ENCODE assay signal across 9 cellular contexts in genomic region chr3:9826815-9827574, GRCh38. TPM values are rescaled to one million over a fixed set of nuclear protein-coding genes. Genes with fewer than 3 reads are reported as not detected.
DNase-seq lines count a peak whose midpoint lies in the region; ATAC-seq, FAIRE-seq and TF ChIP-seq lines count a peak whose summit lies in the region.
"Had no signal": no experiment of that assay in that cellular context is flagged by ENCODE, and none has a peak within 500 bp of the region (broad histone marks: within the 10 kb centered on the region; RNA-seq: fewer than 3 reads in every experiment).

No MANE protein-coding gene starts in this region.

- DNase-seq in A549 (ENCODE audit: low read depth in 1 of 2, low spot score in 1 of 2) (peak; percentile 44 to 69), GM23248 (peak; percentile 33), SKM-1 treated with dmso at 0.1 percent for 144 hours (lab: John Stamatoyannopoulos, UW; ENCODE audit: unreplicated experiment) (peak; percentile 34), foreskin keratinocyte (no peak), G401 (ENCODE audit: low spot score) (no peak)

- no peaks in the 10 kb centered on the region for H3K79me2 ChIP-seq in GM23248 (ENCODE audit: insufficient read depth)
- H3K79me2 ChIP-seq: parathyroid adenoma had no signal

- H3K4me2 ChIP-seq in A549 (no peak overlapping the region), GM23248 (ENCODE audit: unreplicated experiment) (no peak overlapping the region)

- H3K27me3 ChIP-seq in GM23248 (replicated peaks; ENCODE audit: insufficient read depth) (no peaks in the 10 kb centered on the region), foreskin keratinocyte (no peaks in the 10 kb centered on the region)

- FAIRE-seq in A549 (lab: Jason Lieb, UNC): no peak

- peaks cover 7% of the 10 kb centered on the region; the same call in 1 of the 2 replicates for H3K36me3 ChIP-seq in GM23248 (ENCODE audit: low read depth)

- H3K9ac ChIP-seq in GM23248: no peak overlapping the region
- H3K9ac ChIP-seq: parathyroid adenoma had no signal

- H3F3A ChIP-seq in GM23248 (ENCODE audit: insufficient read depth): 0 out of 2 replicates have a peak, but pooled peaks cover 6% of the 10 kb centered on the region

- TF ChIP-seq RAD21 in A549 (conservative IDR thresholded peaks at IDR 0.05 in 1 of 2, IDR thresholded peaks at IDR 0.05 in 1 of 2): peak; percentile 52 to 67

- ATAC-seq in A549: peak; percentile 87 to 93
- ATAC-seq in foreskin keratinocyte: peak; percentile 48
- ATAC-seq in GM18867 (IDR thresholded peaks at IDR 0.05; ENCODE audit: unreplicated experiment): no peak
- no peak for ATAC-seq in GM21737 (IDR thresholded peaks at IDR 0.05; ENCODE audit: unreplicated experiment)
- no peak for ATAC-seq in HG03139 (IDR thresholded peaks at IDR 0.05; ENCODE audit: unreplicated experiment)

- no peaks in the 10 kb centered on the region for H4K20me1 ChIP-seq in GM23248 (ENCODE audit: insufficient read depth)

- H3K4me1 ChIP-seq in A549 (no peaks in the 10 kb centered on the region), GM23248 (ENCODE audit: insufficient read depth) (no peaks in the 10 kb centered on the region), foreskin keratinocyte (no peaks in the 10 kb centered on the region)
- H3K4me1 ChIP-seq: parathyroid adenoma had no signal

- no peak for TF ChIP-seq EP300 in A549 (IDR thresholded peaks at IDR 0.05)

- H3K4me3 ChIP-seq in A549 (no peak overlapping the region), GM23248 (no peak overlapping the region)

- H3K9me2 ChIP-seq in GM23248 (ENCODE audit: insufficient read depth): no peaks in the 10 kb centered on the region

- TF ChIP-seq CTCF in A549 (IDR thresholded peaks at IDR 0.05): peak; percentile 46
- TF ChIP-seq CTCF in foreskin keratinocyte (conservative IDR thresholded peaks at IDR 0.05): peak; percentile 64

- H3K9me3 ChIP-seq in A549: no peaks in the 10 kb centered on the region
- no peaks in the 10 kb centered on the region for H3K9me3 ChIP-seq in GM23248 (ENCODE audit: low read depth)

- POLR2A ChIA-PET in A549 (lab: Yijun Ruan, JAX): interaction anchor here (0.6 to 1.3 kb wide), 2 partner anchors 119 to 323 kb away, joined by 3 to 4 read pairs; no protein-coding TSS in a partner anchor

- in situ Hi-C loops in GM23248 (cut with MboI): no loop called here
- in situ Hi-C loops in G401 (cut with HindIII; ENCODE audit: low sequenced_read_pairs): no loop called here

- TF ChIP-seq POLR2A in A549 (IDR thresholded peaks at IDR 0.05; ENCODE audit: low read length): no peak

- WGBS in A549 (ENCODE audit: missing lambda C conversion rate): 64% methylated on average over 20 of the region's 20 CpGs
- WGBS in GM23248 (ENCODE audit: low coverage in 1 of 2, low lambda C conversion rate in 2 of 2, missing lambda C conversion rate in 2 of 2), 2 experiments: 73 to 79% methylated on average over 20 of the region's 20 CpGs

- H3K27ac ChIP-seq in A549: no peak overlapping the region
- H3K27ac ChIP-seq in GM23248: no peak overlapping the region
- no peak overlapping the region for H3K27ac ChIP-seq in foreskin keratinocyte
- H3K27ac ChIP-seq: parathyroid adenoma had no signal

- CTCF ChIA-PET in A549 (lab: Yijun Ruan, JAX): interaction anchor here (0.6 to 5.2 kb wide), 17 partner anchors 9 to 474 kb away, joined by 3 to 30 read pairs (median 5); no protein-coding TSS in a partner anchor

- H2AFZ ChIP-seq in GM23248: no peak overlapping the region
- H2AFZ ChIP-seq: parathyroid adenoma had no signal

TF ChIP-seq in A549, 52 proteins besides CTCF, POLR2A, EP300 and RAD21:
- TF ChIP-seq SMC3 (IDR thresholded peaks at IDR 0.05): peak; percentile 49; the same call in 2 of the 3 replicates
- TF ChIP-seq, protein P1, sequence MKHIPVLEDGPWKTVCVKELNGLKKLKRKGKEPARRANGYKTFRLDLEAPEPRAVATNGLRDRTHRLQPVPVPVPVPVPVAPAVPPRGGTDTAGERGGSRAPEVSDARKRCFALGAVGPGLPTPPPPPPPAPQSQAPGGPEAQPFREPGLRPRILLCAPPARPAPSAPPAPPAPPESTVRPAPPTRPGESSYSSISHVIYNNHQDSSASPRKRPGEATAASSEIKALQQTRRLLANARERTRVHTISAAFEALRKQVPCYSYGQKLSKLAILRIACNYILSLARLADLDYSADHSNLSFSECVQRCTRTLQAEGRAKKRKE (CRISPR knock-in tag; IDR thresholded peaks at IDR 0.05; ENCODE audit: low read depth): no peak
- no peak for TF ChIP-seq KDM1A (IDR thresholded peaks at IDR 0.05; ENCODE audit: low read depth)
- no peak for TF ChIP-seq SREBF2 (IDR thresholded peaks at IDR 0.05)
- no peak for TF ChIP-seq ESRRA (IDR thresholded peaks at IDR 0.05; ENCODE audit: borderline replicate concordance, low read length)
TF ChIP-seq in A549: peak in this region for 1.

RNA-seq across cellular contexts. Expression of gene RPUSD3, which starts 16.8 kb away (rescaled TPM):
- 38.9 and 47.1 TPM in 2 replicates for polyA plus RNA-seq in A549 (2011; rRNA removed)
- polyA plus RNA-seq in A549 (2012; cell fraction: cytosol; rRNA removed): 61.3 and 76.6 TPM in 2 replicates
- 74.5 and 81.9 TPM in 2 replicates for polyA plus RNA-seq in A549 (2012; cell fraction: nucleus; rRNA removed)
- 42.2 to 45.0 TPM (median 44.5 TPM) in 3 replicates for polyA plus RNA-seq in A549 (2017; fragmentation: RNase III; extraction: RNeasy Plus Mini Kit Qiagen cat#74134 plus additional on column Dnase treatment)
- polyA minus RNA-seq in A549 (2011; rRNA and poly(A)+ RNA removed): 39.0 and 44.1 TPM in 2 replicates
- 32.6 and 39.8 TPM in 2 replicates for total RNA-seq in GM23248 (2014; rRNA removed; shearing (Covaris generic))
- 37.4 and 38.3 TPM in 2 replicates for polyA plus RNA-seq in GM23248 (2016; fragmentation: Nextera tagmentation; extraction: Ambion mirVana)
- 56.4 and 62.2 TPM in 2 replicates for total RNA-seq in foreskin keratinocyte
- 78.4 and 85.1 TPM in 2 replicates for polyA plus RNA-seq in foreskin keratinocyte
- total RNA-seq in G401 (2014; rRNA removed; shearing (Covaris generic)): 82.7 and 98.7 TPM in 2 replicates

RNA-seq across cellular contexts. Expression of gene TTLL3, which starts 16.9 kb away (rescaled TPM):
- 13.0 and 18.1 TPM in 2 replicates for polyA plus RNA-seq in A549 (2011; rRNA removed)
- polyA plus RNA-seq in A549 (2012; cell fraction: cytosol; rRNA removed): 13.6 and 14.1 TPM in 2 replicates
- 115 and 128 TPM in 2 replicates for polyA plus RNA-seq in A549 (2012; cell fraction: nucleus; rRNA removed)
- polyA plus RNA-seq in A549 (2017; fragmentation: RNase III; extraction: RNeasy Plus Mini Kit Qiagen cat#74134 plus additional on column Dnase treatment): 9.9 to 12.8 TPM (median 10.3 TPM) in 3 replicates
- polyA minus RNA-seq in A549 (2011; rRNA and poly(A)+ RNA removed): 23.9 and 25.2 TPM in 2 replicates
- 30.3 and 31.1 TPM in 2 replicates for total RNA-seq in GM23248 (2014; rRNA removed; shearing (Covaris generic))
- polyA plus RNA-seq in GM23248 (2016; fragmentation: Nextera tagmentation; extraction: Ambion mirVana): 20.1 and 26.9 TPM in 2 replicates
- total RNA-seq in foreskin keratinocyte: 3.0 and 5.5 TPM in 2 replicates
- polyA plus RNA-seq in foreskin keratinocyte: 2.0 and 4.7 TPM in 2 replicates
- total RNA-seq in G401 (2014; rRNA removed; shearing (Covaris generic)): 4.6 and 5.4 TPM in 2 replicates

RNA-seq across cellular contexts. Expression of gene ARPC4, which starts 34.1 kb away (rescaled TPM):
- polyA plus RNA-seq in A549 (2011; rRNA removed) (126 and 140 TPM in 2 replicates), A549 (2017; fragmentation: RNase III; extraction: RNeasy Plus Mini Kit Qiagen cat#74134 plus additional on column Dnase treatment) (292 to 310 TPM (median 298 TPM) in 3 replicates), GM23248 (2016; fragmentation: Nextera tagmentation; extraction: Ambion mirVana) (182 and 190 TPM in 2 replicates), foreskin keratinocyte (165 and 174 TPM in 2 replicates)
- 152 and 172 TPM in 2 replicates for polyA plus RNA-seq in A549 (2012; cell fraction: cytosol; rRNA removed)
- 80.9 and 87.3 TPM in 2 replicates for polyA plus RNA-seq in A549 (2012; cell fraction: nucleus; rRNA removed)
- 124 and 133 TPM in 2 replicates for polyA minus RNA-seq in A549 (2011; rRNA and poly(A)+ RNA removed)
- total RNA-seq in GM23248 (2014; rRNA removed; shearing (Covaris generic)): 315 and 325 TPM in 2 replicates
- total RNA-seq in foreskin keratinocyte: 140 and 146 TPM in 2 replicates
- total RNA-seq in G401 (2014; rRNA removed; shearing (Covaris generic)): 231 and 292 TPM in 2 replicates

RNA-seq across cellular contexts. Expression of gene TADA3, which starts 34.7 kb away (rescaled TPM):
- polyA plus RNA-seq in A549 (2011; rRNA removed) (42.6 and 49.2 TPM in 2 replicates), A549 (2017; fragmentation: RNase III; extraction: RNeasy Plus Mini Kit Qiagen cat#74134 plus additional on column Dnase treatment) (44.3 to 53.6 TPM (median 50.3 TPM) in 3 replicates), GM23248 (2016; fragmentation: Nextera tagmentation; extraction: Ambion mirVana) (85.1 and 87.7 TPM in 2 replicates), foreskin keratinocyte (63.8 and 66.4 TPM in 2 replicates)
- polyA plus RNA-seq in A549 (2012; cell fraction: cytosol; rRNA removed): 50.2 and 57.1 TPM in 2 replicates
- polyA plus RNA-seq in A549 (2012; cell fraction: nucleus; rRNA removed): 36.8 and 43.0 TPM in 2 replicates
- polyA minus RNA-seq in A549 (2011; rRNA and poly(A)+ RNA removed): 46.9 and 52.3 TPM in 2 replicates
- total RNA-seq in GM23248 (2014; rRNA removed; shearing (Covaris generic)): 131 and 135 TPM in 2 replicates
- 56.0 and 56.1 TPM in 2 replicates for total RNA-seq in foreskin keratinocyte
- 70.0 and 72.1 TPM in 2 replicates for total RNA-seq in G401 (2014; rRNA removed; shearing (Covaris generic))

RNA-seq across cellular contexts. Expression of gene CIDEC, which starts 53.1 kb away (rescaled TPM):
- polyA plus RNA-seq in A549 (2011; rRNA removed) (6.3 and 10.4 TPM in 2 replicates), A549 (2017; fragmentation: RNase III; extraction: RNeasy Plus Mini Kit Qiagen cat#74134 plus additional on column Dnase treatment) (2.0 to 3.3 TPM (median 2.8 TPM) in 3 replicates), GM23248 (2016; fragmentation: Nextera tagmentation; extraction: Ambion mirVana) (not detected in 2 replicates), foreskin keratinocyte (0.07 and 0.08 TPM in 2 replicates)
- polyA plus RNA-seq in A549 (2012; cell fraction: cytosol; rRNA removed): 3.5 and 3.9 TPM in 2 replicates
- polyA plus RNA-seq in A549 (2012; cell fraction: nucleus; rRNA removed): 2.5 and 3.5 TPM in 2 replicates
- polyA minus RNA-seq in A549 (2011; rRNA and poly(A)+ RNA removed): 10.9 and 11.2 TPM in 2 replicates
- not detected in 2 replicates for total RNA-seq in GM23248 (2014; rRNA removed; shearing (Covaris generic))
- 0.14 TPM in 1 of 2 replicates, not detected in the other for total RNA-seq in foreskin keratinocyte
- total RNA-seq in G401 (2014; rRNA removed; shearing (Covaris generic)): not detected in 2 replicates

Comparison
In these comparisons a context has a peak if more than half of its experiments do, and no peak if none do; other contexts are left out.
1. ATAC-seq: peak in A549 (2 of 2) and foreskin keratinocyte (single experiment); none in GM18867 (single experiment), GM21737 (single experiment) and HG03139 (single experiment).
2. DNase-seq: peak in A549 (2 of 2), GM23248 (single experiment) and SKM-1 treated with dmso at 0.1 percent for 144 hours (single experiment); none in foreskin keratinocyte (0 of 2) and G401 (single experiment).